In genomic region chr12:29427964-29428363, GRCh38 we compare ENCODE assay signal across 8 cellular contexts. TPM values are rescaled to one million over a fixed set of nuclear protein-coding genes. Genes with fewer than 3 reads are reported as not detected.
DNase-seq lines count a peak whose midpoint lies in the region; ATAC-seq and TF ChIP-seq lines count a peak whose summit lies in the region.

No MANE protein-coding gene starts in this region.

- H3K36me3 ChIP-seq in cardiac muscle cell = no peaks in the 10 kb centered on the region

- no peaks in the 10 kb centered on the region for H3K27me3 ChIP-seq in cardiac muscle cell

- CTCF ChIA-PET in RWPE1 (lab: Yijun Ruan, JAX) = interaction anchor here (0.6 kb wide), 1 partner anchor 913 kb away, joined by 3 read pairs; no protein-coding TSS in a partner anchor

- TF ChIP-seq CTCF in cardiac muscle cell (IDR thresholded peaks at IDR 0.05; ENCODE audit: low read depth, low read length) (peak; percentile 48), RWPE1 (conservative IDR thresholded peaks at IDR 0.05; ENCODE audit: low read depth) (no peak)

- DNase-seq in DMS 273 (lab: John Stamatoyannopoulos, UW; ENCODE audit: unreplicated experiment) (peak; percentile 4), DMS 273 treated with DMSO at 0.1 percent for 48 hours (lab: John Stamatoyannopoulos, UW) (no peak), MV-4-11 (lab: John Stamatoyannopoulos, UW) (peak; percentile 92), cardiac muscle cell (ENCODE audit: low read depth in 1 of 2, low spot score in 1 of 2) (peak in 1 of 2 donors; percentile 60), NCI-H128 (lab: John Stamatoyannopoulos, UW; ENCODE audit: unreplicated experiment) (no peak), RWPE1 (ENCODE audit: low spot score) (no peak)

- H3K27ac ChIP-seq in cardiac muscle cell = no peak overlapping the region
- H3K27ac ChIP-seq in RWPE1 = no peak overlapping the region

- ATAC-seq in HG02610 (IDR thresholded peaks at IDR 0.05; ENCODE audit: unreplicated experiment) (peak; percentile 96), esophagus mucosa (no peak)

- POLR2A ChIA-PET in RWPE1 (lab: Yijun Ruan, JAX; ENCODE audit: low non-redundant PET) = no interaction called here

- H3K4me3 ChIP-seq in cardiac muscle cell = no peak overlapping the region

- no peaks in the 10 kb centered on the region for H3K4me1 ChIP-seq in cardiac muscle cell (ENCODE audit: low read depth)

- H3K9me3 ChIP-seq in cardiac muscle cell (ENCODE audit: low read depth) = no peaks in the 10 kb centered on the region

RNA-seq across cellular contexts. Expression of gene ERGIC2, which starts 47.0 kb away (rescaled TPM):
- total RNA-seq in cardiac muscle cell (33.0 and 44.4 TPM in 2 replicates), esophagus mucosa (43.3 TPM)
- polyA plus RNA-seq in cardiac muscle cell = 116 and 130 TPM in 2 replicates

Comparison
In these comparisons a context has a peak if more than half of its experiments do, and no peak if none do; other contexts are left out.
1. DNase-seq: peak in DMS 273 (single experiment) and MV-4-11 (single experiment); none in DMS 273 treated with DMSO at 0.1 percent for 48 hours (single experiment), NCI-H128 (single experiment) and RWPE1 (single experiment).